Comparison of ENCODE assay signal across 12 cellular contexts in the genomic region with DNA sequence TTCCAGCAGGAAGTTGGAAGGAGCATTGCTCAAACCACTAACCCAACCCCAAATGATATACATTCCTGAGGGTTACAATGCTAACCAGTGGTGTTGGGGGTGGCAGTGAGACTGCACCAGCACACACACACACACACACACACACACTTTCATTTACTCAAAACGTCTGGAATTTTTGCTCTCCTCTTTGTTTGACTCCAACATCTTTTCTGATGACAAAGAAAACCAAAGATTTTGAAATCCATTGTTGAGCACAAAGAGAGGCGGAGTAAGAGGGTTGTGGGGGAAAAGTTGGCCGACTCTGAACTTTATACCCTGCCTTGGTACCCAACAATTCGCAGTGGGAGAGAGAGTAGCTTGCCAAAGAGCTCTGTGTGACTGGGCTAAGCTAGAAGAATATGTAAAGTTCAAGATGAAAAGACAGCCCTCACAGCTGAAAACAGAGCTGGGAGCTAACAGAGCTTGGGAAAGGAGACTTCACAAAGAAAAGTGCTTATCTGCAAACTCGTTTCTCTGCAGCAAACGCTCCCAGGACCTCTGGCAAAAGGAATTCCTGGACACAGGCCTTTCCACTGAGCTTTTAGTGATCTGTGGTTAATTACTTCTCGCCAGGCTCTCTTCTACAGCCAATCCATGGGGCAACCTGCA.
A peak's percentile ranks its signal among the peaks of the same experiment; 100 is the strongest.
DNase-seq lines count a peak whose midpoint lies in the region; ATAC-seq and TF ChIP-seq lines count a peak whose summit lies in the region.
"Had no signal": no experiment of that assay in that cellular context is flagged by ENCODE, and none has a peak within 500 bp of the region (broad histone marks: within the 10 kb centered on the region; RNA-seq: fewer than 3 reads in every experiment).

No MANE protein-coding gene starts in this region.

- H3K9me3 Mint-ChIP-seq in GM23338: peaks cover 35% of the 10 kb centered on the region

- no peaks in the 10 kb centered on the region for H3K27me3 ChIP-seq in GM23338 (ENCODE audit: insufficient read depth)
- H3K27me3 ChIP-seq in adipocyte (replicated peaks; ENCODE audit: control insufficient read depth, insufficient read depth, low read length): no peaks in the 10 kb centered on the region
- H3K27me3 ChIP-seq in foreskin keratinocyte: no peaks in the 10 kb centered on the region

- DNase-seq in GM23338 (ENCODE audit: low spot score): peak; percentile 19
- peak; percentile 94 for DNase-seq in adipocyte (ENCODE audit: low read depth)
- DNase-seq in foreskin keratinocyte: peak; percentile 82 to 83
- DNase-seq in retinal pigment epithelial cell (ENCODE audit: low read depth): peak; percentile 60
- no peak for DNase-seq in caudate nucleus (lab: John Stamatoyannopoulos, UW)
- no peak for DNase-seq in activated effector memory CD4-positive, alpha-beta T cell treated with anti-CD3 and anti-CD28 coated beads, Interleukin-2, amount 50 U/mL, for 16 hours
- no peak for DNase-seq in NCI-H1694 treated with DMSO at 0.1 percent for 48 hours (lab: John Stamatoyannopoulos, UW)
- DNase-seq: effector CD4-positive, alpha-beta T cell; left cardiac atrium; small intestine; stimulated activated naive CD4-positive, alpha-beta T cell had no signal

- H3K4me1 ChIP-seq in GM23338 (ENCODE audit: insufficient read depth): peaks cover 17% of the 10 kb centered on the region
- H3K4me1 ChIP-seq in adipocyte (ENCODE audit: control insufficient read depth, insufficient read depth, low read length): peaks cover 31% of the 10 kb centered on the region
- H3K4me1 ChIP-seq in foreskin keratinocyte: peaks cover 8% of the 10 kb centered on the region

- H3K9ac ChIP-seq in adipocyte (ENCODE audit: low read length): peak overlapping the region; percentile 57

- TF ChIP-seq CTCF in GM23338 (conservative IDR thresholded peaks at IDR 0.05; ENCODE audit: low read depth in 2 of 2) (no peak), foreskin keratinocyte (conservative IDR thresholded peaks at IDR 0.05) (no peak), retinal pigment epithelial cell (conservative IDR thresholded peaks at IDR 0.05; ENCODE audit: low read depth, low read length) (no peak)

- no peaks in the 10 kb centered on the region for H4K20me1 ChIP-seq in GM23338 (replicated peaks; ENCODE audit: insufficient read depth)

- no peaks in the 10 kb centered on the region for H3F3A ChIP-seq in GM23338 (replicated peaks; ENCODE audit: low read depth)

- peak overlapping the region; percentile 53 for H2AFZ ChIP-seq in GM23338

- H3K27ac Mint-ChIP-seq in GM23338: no peak overlapping the region

- no peaks in the 10 kb centered on the region for H3K79me2 ChIP-seq in GM23338 (replicated peaks; ENCODE audit: insufficient read depth)

- H3K36me3 ChIP-seq in GM23338 (ENCODE audit: insufficient read depth) (0 out of 2 replicates have a peak, but pooled peaks cover 6% of the 10 kb centered on the region), adipocyte (ENCODE audit: control insufficient read depth, insufficient read depth, low read length, severe bottlenecking) (no peaks in the 10 kb centered on the region)

- H3K4me3 Mint-ChIP-seq in GM23338: no peak overlapping the region

- H3K36me3 Mint-ChIP-seq in GM23338 (ENCODE audit: low read depth): peaks cover 15% of the 10 kb centered on the region; the same call in 2 of the 3 replicates

- H3K27ac ChIP-seq in GM23338 (ENCODE audit: low read depth) (no peak overlapping the region), foreskin keratinocyte (no peak overlapping the region), caudate nucleus (ENCODE audit: low read depth, low read length) (no peak overlapping the region)

- peaks cover 21% of the 10 kb centered on the region for H3K4me1 Mint-ChIP-seq in GM23338

- peaks cover 6% of the 10 kb centered on the region for H3K27me3 Mint-ChIP-seq in GM23338 (ENCODE audit: insufficient read depth, low read depth, poor library complexity)

- H3K9me3 ChIP-seq in adipocyte (ENCODE audit: control insufficient read depth, low read length): no peaks in the 10 kb centered on the region

- H3K9me2 ChIP-seq in GM23338 (ENCODE audit: insufficient read depth): no peaks in the 10 kb centered on the region

- 0 out of 2 replicates have a peak overlapping the region, but pooled peaks have one; percentile 45 for H3K4me2 ChIP-seq in GM23338

- ATAC-seq in GM23338 (peak; percentile 83), foreskin keratinocyte (peak; percentile 63), GM18870 (IDR thresholded peaks at IDR 0.05; ENCODE audit: unreplicated experiment) (no peak)

- H3K4me3 ChIP-seq in GM23338: no peak overlapping the region
- peak overlapping the region; percentile 36 for H3K4me3 ChIP-seq in adipocyte (ENCODE audit: low read length)
- H3K4me3 ChIP-seq in retinal pigment epithelial cell (ENCODE audit: low read length): no peak overlapping the region

TF ChIP-seq in GM23338, 12 proteins besides CTCF, POLR2A, EP300 and RAD21 (continues in another document):
- TF ChIP-seq EZH2 (IDR thresholded peaks at IDR 0.05; ENCODE audit: low read depth, unreplicated experiment) (no peak), POLR2AphosphoS5 (IDR thresholded peaks at IDR 0.05; ENCODE audit: low read depth) (no peak), NANOG (IDR thresholded peaks at IDR 0.05; ENCODE audit: borderline replicate concordance) (no peak), EZH2phosphoT487 (IDR thresholded peaks at IDR 0.05; ENCODE audit: unreplicated experiment) (no peak), REST (IDR thresholded peaks at IDR 0.05; ENCODE audit: unreplicated experiment) (no peak), STAT1 (IDR thresholded peaks at IDR 0.05; ENCODE audit: unreplicated experiment) (no peak), ZNF114 (CRISPR knock-in tag; IDR thresholded peaks at IDR 0.05) (no peak)
- TF ChIP-seq, protein P1, sequence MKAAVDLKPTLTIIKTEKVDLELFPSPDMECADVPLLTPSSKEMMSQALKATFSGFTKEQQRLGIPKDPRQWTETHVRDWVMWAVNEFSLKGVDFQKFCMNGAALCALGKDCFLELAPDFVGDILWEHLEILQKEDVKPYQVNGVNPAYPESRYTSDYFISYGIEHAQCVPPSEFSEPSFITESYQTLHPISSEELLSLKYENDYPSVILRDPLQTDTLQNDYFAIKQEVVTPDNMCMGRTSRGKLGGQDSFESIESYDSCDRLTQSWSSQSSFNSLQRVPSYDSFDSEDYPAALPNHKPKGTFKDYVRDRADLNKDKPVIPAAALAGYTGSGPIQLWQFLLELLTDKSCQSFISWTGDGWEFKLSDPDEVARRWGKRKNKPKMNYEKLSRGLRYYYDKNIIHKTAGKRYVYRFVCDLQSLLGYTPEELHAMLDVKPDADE (IDR thresholded peaks at IDR 0.05): no peak

Comparison
In these comparisons a context has a peak if more than half of its experiments do, and no peak if none do; other contexts are left out.
1. DNase-seq: peak in GM23338 (single experiment), adipocyte (single experiment), foreskin keratinocyte (2 of 2) and retinal pigment epithelial cell (single experiment); none in caudate nucleus (0 of 61), activated effector memory CD4-positive, alpha-beta T cell treated with anti-CD3 and anti-CD28 coated beads, Interleukin-2, amount 50 U/mL, for 16 hours (single experiment) and NCI-H1694 treated with DMSO at 0.1 percent for 48 hours (single experiment).